In genomic region chr22:30695351-30695762, GRCh38 we compare ENCODE assay signal across 8 cellular contexts. TPM values are rescaled to one million over a fixed set of nuclear protein-coding genes. Genes with fewer than 3 reads are reported as not detected.
DNase-seq lines count a peak whose midpoint lies in the region; TF ChIP-seq lines count a peak whose summit lies in the region.
"Had no signal": no experiment of that assay in that cellular context is flagged by ENCODE, and none has a peak within 500 bp of the region (broad histone marks: within the 10 kb centered on the region; RNA-seq: fewer than 3 reads in every experiment).

No MANE protein-coding gene starts in this region.

- TF ChIP-seq POLR2A in spleen (IDR thresholded peaks at IDR 0.05) (no peak), erythroblast (IDR thresholded peaks at IDR 0.05; ENCODE audit: low read length) (no peak)

- no peaks in the 10 kb centered on the region for H3K36me3 ChIP-seq in HUES48 (ENCODE audit: control insufficient read depth, insufficient read depth, low read length)
- no peaks in the 10 kb centered on the region for H3K36me3 ChIP-seq in spleen

- peaks cover 19% of the 10 kb centered on the region for H3K27me3 ChIP-seq in HUES48 (ENCODE audit: control insufficient read depth, insufficient read depth, low read length)
- H3K27me3 ChIP-seq in spleen (replicated peaks in 1 of 7), result peaks cover 0 to 33% (median 0%) of the 10 kb centered on the region in 7 donors

- in situ Hi-C loops in astrocyte of the cerebellum (cut with HindIII; ENCODE audit: low sequenced_read_pairs), result no loop called here

- TF ChIP-seq CTCF in astrocyte of the cerebellum (IDR thresholded peaks at IDR 0.05; ENCODE audit: low read depth, low read length, missing control alignments), result no peak
- no peak for TF ChIP-seq CTCF in spleen (IDR thresholded peaks at IDR 0.05 in 8 of 11, conservative IDR thresholded peaks at IDR 0.05 in 3 of 11)

- H3K27ac ChIP-seq in HUES48 (ENCODE audit: low read depth, low read length) (no peak overlapping the region), spleen (peak overlapping the region in 4 of 8 donors; percentile 39 to 82 (median 62))

- intact Hi-C loops in spleen (cut with DNase I; ENCODE audit: low total_unique reads), result no loop called here

- peaks cover 6% of the 10 kb centered on the region; the same call in 1 of the 2 replicates for H3K4me1 ChIP-seq in HUES48 (ENCODE audit: control insufficient read depth, insufficient read depth, low read length)
- H3K4me1 ChIP-seq in spleen, result peaks cover 0 to 23% (median 18%) of the 10 kb centered on the region in 6 donors

- H3K9me3 Mint-ChIP-seq in immature natural killer cell, result peaks cover 0 to 1% (median 0%) of the 10 kb centered on the region in 6 donors

- H3K4me1 Mint-ChIP-seq in immature natural killer cell, result peaks cover 6 to 9% of the 10 kb centered on the region in 2 donors

- DNase-seq in astrocyte of the cerebellum (ENCODE audit: low read depth) (no peak), immature natural killer cell (no peak), spleen (peak; percentile 71), NCI-H2171 treated with DMSO at 0.1 percent for 48 hours (lab: John Stamatoyannopoulos, UW) (no peak), erythroblast (lab: John Stamatoyannopoulos, UW) (no peak), Ammon's horn (ENCODE audit: low spot score) (no peak)
- DNase-seq: occipital lobe had no signal

- H3K36me3 Mint-ChIP-seq in immature natural killer cell, result peaks cover 0 to 5% (median 0%) of the 10 kb centered on the region in 3 donors

- 76 to 87% (median 82%) methylated on average over 6 to 15 of the region's 15 CpGs for WGBS in spleen, 5 donors

- peak overlapping the region; percentile 70 to 77 (median 75) for H3K4me3 Mint-ChIP-seq in immature natural killer cell

- no peak overlapping the region for H3K9ac ChIP-seq in HUES48 (ENCODE audit: low read depth, low read length)

- no peak overlapping the region for H3K27ac Mint-ChIP-seq in immature natural killer cell

- H3K9me3 ChIP-seq in HUES48 (ENCODE audit: control insufficient read depth, insufficient read depth, low read length) (no peaks in the 10 kb centered on the region), spleen (no peaks in the 10 kb centered on the region)

- H3K4me3 ChIP-seq in HUES48 (ENCODE audit: low read depth, low read length), result peak overlapping the region; percentile 89
- peak overlapping the region; percentile 56 for H3K4me3 ChIP-seq in astrocyte of the cerebellum (ENCODE audit: low read depth, low read length)
- peak overlapping the region in 7 of 8 donors; percentile 36 to 84 (median 57) for H3K4me3 ChIP-seq in spleen

- H3K27me3 Mint-ChIP-seq in immature natural killer cell (ENCODE audit: low read depth in 3 of 3), result peaks cover 8 to 10% (median 9%) of the 10 kb centered on the region in 3 donors

RNA-seq across cellular contexts. Expression of gene OSBP2, which starts 0.7 kb away (rescaled TPM):
- polyA plus RNA-seq in immature natural killer cell (1 to 10 TPM in 1 of 3 donors, under 1 TPM in 2; 0.19 to 2.4 (median 0.35) TPM), spleen (1 to 10 TPM in 1 of 3 donors, under 1 TPM in 2; 0.38 to 1.6 (median 0.50) TPM)
- 10 to 100 TPM in 4 of 7 donors, 1 to 10 TPM in 3; 4.3 to 41.4 (median 10.8) TPM for total RNA-seq in spleen

RNA-seq across cellular contexts. Expression of gene DUSP18, which starts 27.7 kb away (rescaled TPM):
- polyA plus RNA-seq in immature natural killer cell (1 to 10 TPM; 4.6 to 8.6 (median 4.7) TPM), spleen (1 to 10 TPM; 1.5 to 4.4 (median 2.3) TPM)
- 10 to 100 TPM in 5 of 7 donors, 1 to 10 TPM in 2; 9.5 to 16.3 (median 12.4) TPM for total RNA-seq in spleen

RNA-seq across cellular contexts. Expression of gene SLC35E4, which starts 59.8 kb away (rescaled TPM):
- polyA plus RNA-seq in immature natural killer cell (1 to 10 TPM; 1.4 to 2.7 (median 2.7) TPM), spleen (1 to 10 TPM in 1 of 3 donors, under 1 TPM in 2; 0.37 to 1.6 (median 0.94) TPM)
- total RNA-seq in spleen, result 1 to 10 TPM; 2.2 to 6.7 (median 4.7) TPM
